In genomic region chr11:130459521-130459920, GRCh38 we compare ENCODE assay signal across 21 cellular contexts. TPM values are rescaled to one million over a fixed set of nuclear protein-coding genes. Genes with fewer than 3 reads are reported as not detected.
DNase-seq lines count a peak whose midpoint lies in the region; ATAC-seq and TF ChIP-seq lines count a peak whose summit lies in the region.
"Had no signal": no experiment of that assay in that cellular context is flagged by ENCODE, and none has a peak within 500 bp of the region (broad histone marks: within the 10 kb centered on the region; RNA-seq: fewer than 3 reads in every experiment).

No MANE protein-coding gene starts in this region.

- H3K36me3 Mint-ChIP-seq in nephron (ENCODE audit: low read depth), result peaks cover 70% of the 10 kb centered on the region
- H3K36me3 Mint-ChIP-seq: CD8-positive, alpha-beta T cell had no signal

- peaks cover 49% of the 10 kb centered on the region for H3K36me3 ChIP-seq in left ventricle myocardium inferior
- H3K36me3 ChIP-seq: BLaER1 treated with 17β-estradiol and CSF1 and Interleukin-3, amounts not matched to agents 10 nM and 100 nM had no signal

- peak overlapping the region in 1 of 3 experiments; percentile 6 for H3K4me3 Mint-ChIP-seq in nephron
- H3K4me3 Mint-ChIP-seq: B cell; CD4-positive, alpha-beta T cell; CD8-positive, alpha-beta T cell had no signal

- intact Hi-C loops in left ventricle myocardium inferior (cut with micrococcal nuclease), result no loop called here
- intact Hi-C loops in left ventricle myocardium superior (cut with micrococcal nuclease), result loop anchor here (10.0 kb wide), 1 partner anchor 215 kb away; no protein-coding TSS in a partner anchor
- intact Hi-C loops in lower leg skin (cut with DNase I; ENCODE audit: low total_unique reads), result no loop called here

- no peak for TF ChIP-seq POLR2A in lower leg skin (IDR thresholded peaks at IDR 0.05)

- WGBS in lower leg skin, 2 donors, result 84 to 87% methylated on average over 7 of the region's 7 CpGs

- peak overlapping the region; percentile 93 for H3K27ac ChIP-seq in left ventricle myocardium inferior (replicated peaks)
- H3K27ac ChIP-seq: 22Rv1; A549; BLaER1 treated with 17β-estradiol and CSF1 and Interleukin-3, amounts not matched to agents 10 nM and 100 nM; C4-2B had no signal

- ATAC-seq in left ventricle myocardium superior (no peak), GM18502 (IDR thresholded peaks at IDR 0.05; ENCODE audit: poor library complexity, unreplicated experiment) (no peak)
- ATAC-seq: A549; CD8-positive, alpha-beta T cell had no signal

- H3K27me3 ChIP-seq in left ventricle myocardium inferior (ENCODE audit: low read depth), result no peaks in the 10 kb centered on the region
- H3K27me3 ChIP-seq: BLaER1 treated with 17β-estradiol and CSF1 and Interleukin-3, amounts not matched to agents 10 nM and 100 nM had no signal

- no peak for DNase-seq in left ventricle myocardium inferior
- DNase-seq in left ventricle myocardium superior, result no peak
- peak; percentile 56 for DNase-seq in kidney tubule cell (ENCODE audit: low spot score)
- peak; percentile 56 for DNase-seq in renal cortical epithelial cell (ENCODE audit: low read depth)
- DNase-seq in lower leg skin (ENCODE audit: low spot score in 2 of 2), result no peak
- DNase-seq in NK-92 treated with Interleukin-12 subunit alpha and Interleukin-12 subunit beta, amount 100 ng/mL, for 24 hours (lab: John Stamatoyannopoulos, UW), result no peak
- DNase-seq: AML-193; Caco-2; Calu3; CD4-positive, alpha-beta T cell; CD8-positive, alpha-beta T cell; DMS79 treated with DMSO at 0.1 percent for 48 hours; GF-D8 had no signal

- no peak for TF ChIP-seq CTCF in left ventricle myocardium inferior (IDR thresholded peaks at IDR 0.05; ENCODE audit: borderline replicate concordance)
- TF ChIP-seq CTCF in nephron (IDR thresholded peaks at IDR 0.05; ENCODE audit: unreplicated experiment in 3 of 3), result no peak
- TF ChIP-seq CTCF in lower leg skin (IDR thresholded peaks at IDR 0.05), result no peak

- no peak overlapping the region for H3K4me3 ChIP-seq in left ventricle myocardium inferior
- H3K4me3 ChIP-seq in lower leg skin (ENCODE audit: low read depth, poor library complexity, severe bottlenecking), result no peak overlapping the region
- H3K4me3 ChIP-seq: A549; BLaER1 treated with 17β-estradiol and CSF1 and Interleukin-3, amounts not matched to agents 10 nM and 100 nM had no signal

- H3K4me1 Mint-ChIP-seq in nephron, result peaks cover 55% of the 10 kb centered on the region
- H3K4me1 Mint-ChIP-seq: B cell had no signal

- peaks cover 72% of the 10 kb centered on the region for H3K4me1 ChIP-seq in left ventricle myocardium inferior
- H3K4me1 ChIP-seq: A549, Caco-2 had no signal

- no peaks in the 10 kb centered on the region for H3K9me3 ChIP-seq in left ventricle myocardium inferior (replicated peaks)
- H3K9me3 ChIP-seq: A549; BLaER1 treated with 17β-estradiol and CSF1 and Interleukin-3, amounts not matched to agents 10 nM and 100 nM; Caco-2 had no signal

- peak overlapping the region; percentile 51 to 71 (median 51) for H3K27ac Mint-ChIP-seq in nephron
- H3K27ac Mint-ChIP-seq: B cell; CD4-positive, alpha-beta T cell; CD8-positive, alpha-beta T cell had no signal

- no peaks in the 10 kb centered on the region for H3K9me3 Mint-ChIP-seq in nephron
- H3K9me3 Mint-ChIP-seq: CD4-positive, alpha-beta T cell; CD8-positive, alpha-beta T cell had no signal

- H3K27me3 Mint-ChIP-seq in nephron (ENCODE audit: low read depth), result no peaks in the 10 kb centered on the region

RNA-seq across cellular contexts. Expression of gene ADAMTS15, which starts 11.1 kb away (rescaled TPM):
- total RNA-seq in left ventricle myocardium inferior, result 22.9 TPM
- total RNA-seq in left ventricle myocardium superior, result 34.4 TPM
- 0.35 and 2.0 TPM in 2 replicates for total RNA-seq in renal cortical epithelial cell
- 10 to 100 TPM in 1 of 4 donors, 1 to 10 TPM in 3; 2.5 to 11.1 (median 5.1) TPM for total RNA-seq in lower leg skin
- total RNA-seq: B cell; CD8-positive, alpha-beta T cell had no signal

RNA-seq across cellular contexts. Expression of gene ADAMTS8, which starts 31.1 kb away (rescaled TPM):
- total RNA-seq in left ventricle myocardium inferior (0.85 TPM), left ventricle myocardium superior (0.42 TPM), renal cortical epithelial cell (not detected in 2 replicates), lower leg skin (1 to 10 TPM in 1 of 4 donors, under 1 TPM in 2, not detected in 1; 0.15 to 1.4 (median 0.81) TPM)
- total RNA-seq: A172; B cell; Caco-2; Calu3; CD4-positive, alpha-beta T cell; CD8-positive, alpha-beta T cell had no signal

Comparison
In these comparisons a context has a peak if more than half of its experiments do, and no peak if none do; other contexts are left out.
1. DNase-seq: peak in kidney tubule cell (single experiment) and renal cortical epithelial cell (single experiment); none in left ventricle myocardium inferior (single experiment), left ventricle myocardium superior (single experiment), lower leg skin (0 of 2) and NK-92 treated with Interleukin-12 subunit alpha and Interleukin-12 subunit beta, amount 100 ng/mL, for 24 hours (single experiment).